Comparison of ENCODE assay signal across 8 cellular contexts in the genomic region with DNA sequence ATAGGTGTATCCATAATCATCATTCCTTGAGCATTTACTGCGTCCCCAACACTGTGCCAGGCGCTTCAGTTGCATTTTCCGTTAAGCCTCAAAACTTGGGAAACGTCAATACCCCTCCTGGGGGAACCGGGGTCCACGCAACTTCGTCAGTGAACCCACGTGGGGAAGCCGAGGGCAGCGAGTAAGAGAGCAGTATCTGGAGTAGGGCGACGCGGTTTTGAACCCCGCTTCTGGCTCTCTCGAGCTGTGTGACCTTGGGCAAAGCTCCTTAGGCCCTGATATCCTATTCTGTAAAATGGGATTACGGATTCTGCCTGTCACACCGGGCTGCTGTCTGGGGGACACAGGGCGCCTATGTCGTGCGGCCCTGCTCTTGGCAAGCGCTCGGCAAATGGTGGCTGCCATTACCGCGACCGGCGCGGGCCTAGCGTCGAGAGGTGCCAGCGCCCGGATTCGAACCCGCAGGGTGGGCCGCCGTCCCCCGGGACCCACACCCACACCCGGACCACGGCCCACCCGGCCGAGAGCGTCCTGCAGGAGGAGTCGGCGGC. TPM values are rescaled to one million over a fixed set of nuclear protein-coding genes. Genes with fewer than 3 reads are reported as not detected.
DNase-seq lines count a peak whose midpoint lies in the region; ATAC-seq and TF ChIP-seq lines count a peak whose summit lies in the region.

No MANE protein-coding gene starts in this region.

- no TSS peak for BruUV-seq in Panc1 (replicated peaks; lab: Mats Ljungman, UMichigan)

- H2AK5ac ChIP-seq in trophoblast cell (ENCODE audit: low read length) = peak overlapping the region; percentile 67

- DNase-seq in AG04450 (ENCODE audit: low read depth, low spot score) (no peak), GM19240 (ENCODE audit: insufficient read length, low spot score) (peak; percentile 64), Panc1 (ENCODE audit: low read depth, low spot score) (no peak), esophagus squamous epithelium (lab: John Stamatoyannopoulos, UW) (no peak), trophoblast cell (no peak), OCI-M1 (lab: John Stamatoyannopoulos, UW) (no peak), DMS79 (lab: John Stamatoyannopoulos, UW) (no peak)
- DNase-seq in NK-92 treated with Interleukin-12 subunit alpha and Interleukin-12 subunit beta, amount 100 ng/mL, for 24 hours (lab: John Stamatoyannopoulos, UW) = no peak

- no peak for ATAC-seq in Panc1

- H3K79me1 ChIP-seq in trophoblast cell (ENCODE audit: low read length) = peaks cover 6% of the 10 kb centered on the region

- H3K4ac ChIP-seq in trophoblast cell (ENCODE audit: low read depth, low read length) = peak overlapping the region; percentile 63

- peak overlapping the region; percentile 78 for H4K91ac ChIP-seq in trophoblast cell (ENCODE audit: low read depth, low read length)

- peak overlapping the region; percentile 83 for H4K12ac ChIP-seq in trophoblast cell (ENCODE audit: low read depth, low read length)

- peaks cover 14% of the 10 kb centered on the region for H3K79me2 ChIP-seq in trophoblast cell (ENCODE audit: control insufficient read depth, insufficient read depth, low read length, poor library complexity)

- peak overlapping the region; percentile 95 for H3K18ac ChIP-seq in trophoblast cell (ENCODE audit: low read length)

- TF ChIP-seq CTCF in AG04450 (IDR thresholded peaks at IDR 0.05; ENCODE audit: low read depth, low read length) (no peak), Panc1 (IDR thresholded peaks at IDR 0.05) (no peak), esophagus squamous epithelium (IDR thresholded peaks at IDR 0.05) (no peak)

- H2BK12ac ChIP-seq in trophoblast cell (ENCODE audit: low read length) = no peak overlapping the region

- 1 to 3% methylated on average over 5 to 11 of the region's 43 CpGs for WGBS in esophagus squamous epithelium, 2 donors
- no CpG with 5 or more reads among the region's 43 CpGs for WGBS in trophoblast cell (ENCODE audit: extremely low coverage, insufficient coverage, insufficient read length)

- in situ Hi-C loops in Panc1 (cut with HindIII; ENCODE audit: low pct_unique_long_range_greater_than_20kb, low sequenced_read_pairs) = no loop called here

- intact Hi-C loops in Panc1 (cut with micrococcal nuclease; ENCODE audit: unreplicated experiment) (no loop called here), esophagus squamous epithelium (cut with DNase I) (no loop called here)

- no peak overlapping the region for H3K23ac ChIP-seq in trophoblast cell (ENCODE audit: low read length)

- CTCF ChIA-PET in AG04450 (lab: Charles Lee) = interaction anchor here (2.0 to 8.9 kb wide), 2 partner anchors 24 to 127 kb away, joined by 4 to 72 read pairs; no protein-coding TSS in a partner anchor
- CTCF ChIA-PET in Panc1 (lab: Charles Lee) = interaction anchor here (0.8 kb wide), 1 partner anchor 23 kb away, joined by 10 read pairs; no protein-coding TSS in a partner anchor

- peak overlapping the region; percentile 88 for H4K8ac ChIP-seq in trophoblast cell (ENCODE audit: low read depth, low read length)

- POLR2A ChIA-PET in AG04450 (lab: Yijun Ruan, JAX) (no interaction called here), Panc1 (lab: Charles Lee) (no interaction called here)

- H3K9ac ChIP-seq in trophoblast cell (ENCODE audit: low read length) = peak overlapping the region; percentile 95

- H3K4me1 ChIP-seq in Panc1 (ENCODE audit: control insufficient read depth, insufficient read depth, low read length) (peaks cover 32% of the 10 kb centered on the region), esophagus squamous epithelium (peaks cover 35 to 62% (median 46%) of the 10 kb centered on the region in 3 donors), trophoblast cell (ENCODE audit: control insufficient read depth in 1 of 2, insufficient read depth in 2 of 2, low read length in 2 of 2) (peaks cover 14 to 17% of the 10 kb centered on the region in 2 experiments)

- H3K9me3 ChIP-seq in AG04450 (ENCODE audit: control insufficient read depth, insufficient read depth, low read length) = no peaks in the 10 kb centered on the region; the same call in 1 of the 2 replicates
- H3K9me3 ChIP-seq in Panc1 (ENCODE audit: control insufficient read depth, insufficient read depth, low read depth, low read length) = no peaks in the 10 kb centered on the region
- no peaks in the 10 kb centered on the region for H3K9me3 ChIP-seq in esophagus squamous epithelium
- no peaks in the 10 kb centered on the region for H3K9me3 ChIP-seq in trophoblast cell (ENCODE audit: insufficient read depth, low read depth, low read length)

- H3K4me3 ChIP-seq in AG04450 (ENCODE audit: low read depth, low read length) (peak overlapping the region; percentile 87), Panc1 (ENCODE audit: low read depth in 2 of 2, low read length in 2 of 2) (peak overlapping the region; percentile 95 to 96), esophagus squamous epithelium (peak overlapping the region; percentile 77 to 98 (median 92)), trophoblast cell (ENCODE audit: low read depth, low read length) (peak overlapping the region; percentile 99)

- H3K27ac ChIP-seq in AG04450 (ENCODE audit: low read depth, low read length) (peak overlapping the region; percentile 39), Panc1 (ENCODE audit: low read length) (peak overlapping the region; percentile 93), esophagus squamous epithelium (peak overlapping the region; percentile 95 to 97 (median 96)), trophoblast cell (ENCODE audit: low read depth, low read length) (peak overlapping the region; percentile 84)

- H3K14ac ChIP-seq in trophoblast cell (ENCODE audit: low read length) = peak overlapping the region; percentile 87

- peak overlapping the region; percentile 83 for H2BK5ac ChIP-seq in trophoblast cell (ENCODE audit: low read depth, low read length, poor library complexity)

- peaks cover 39% of the 10 kb centered on the region for H3K36me3 ChIP-seq in Panc1 (ENCODE audit: control insufficient read depth, insufficient read depth, low read length)
- peaks cover 18 to 48% (median 23%) of the 10 kb centered on the region in 3 donors for H3K36me3 ChIP-seq in esophagus squamous epithelium
- peaks cover 28 to 33% of the 10 kb centered on the region in 2 experiments for H3K36me3 ChIP-seq in trophoblast cell (ENCODE audit: control insufficient read depth in 1 of 2, insufficient read depth in 2 of 2, low read length in 2 of 2)

- peak overlapping the region; percentile 41 for H2BK120ac ChIP-seq in trophoblast cell (ENCODE audit: insufficient read depth, low read length, poor library complexity)

- TF ChIP-seq POLR2A in esophagus squamous epithelium (IDR thresholded peaks at IDR 0.05) = no peak

- peaks cover 11% of the 10 kb centered on the region for H3K27me3 ChIP-seq in AG04450 (ENCODE audit: control insufficient read depth, insufficient read depth, low read length)
- H3K27me3 ChIP-seq in Panc1 (ENCODE audit: control insufficient read depth, insufficient read depth, low read length) = no peaks in the 10 kb centered on the region
- no peaks in the 10 kb centered on the region for H3K27me3 ChIP-seq in esophagus squamous epithelium
- H3K27me3 ChIP-seq in trophoblast cell (ENCODE audit: insufficient read depth, low read length) = no peaks in the 10 kb centered on the region

- peak overlapping the region; percentile 84 for H2AFZ ChIP-seq in trophoblast cell (ENCODE audit: insufficient read depth, low read length, poor library complexity)

- peak overlapping the region; percentile 89 for H3K4me2 ChIP-seq in trophoblast cell (ENCODE audit: low read length)

RNA-seq across cellular contexts. Expression of a gene that starts 0.6 kb away (rescaled TPM):
- polyA plus RNA-seq in AG04450 (2011; rRNA removed) = 13.7 and 17.5 TPM in 2 replicates
- 23.9 and 31.1 TPM in 2 replicates for polyA minus RNA-seq in AG04450 (2011; rRNA and poly(A)+ RNA removed)
- total RNA-seq in Panc1 (2021; ENCODE audit: unreplicated experiment) = 95.2 TPM
- polyA plus RNA-seq in Panc1 (2012; ENCODE audit: insufficient read length) = 84.2 TPM
- 10 to 100 TPM; 38.4 to 60.7 (median 52.9) TPM for total RNA-seq in esophagus squamous epithelium
- polyA plus RNA-seq in trophoblast cell (2013) = 27.9 and 28.6 TPM in 2 replicates

Comparison
In these comparisons a context has a peak if more than half of its experiments do, and no peak if none do; other contexts are left out.
1. H3K27ac ChIP-seq: peak in every context shown above with its lines; median percentile 96 in esophagus squamous epithelium; 93 in Panc1; 84 in trophoblast cell; 39 in AG04450.